17 cellular contexts compared by ENCODE assay signal in genomic region chr1:8580566-8580965, GRCh38.
"Had no signal": no experiment of that assay in that cellular context is flagged by ENCODE, and none has a peak within 500 bp of the region (broad histone marks: within the 10 kb centered on the region; RNA-seq: fewer than 3 reads in every experiment).

No MANE protein-coding gene starts in this region.

- H3K36me3 ChIP-seq: adrenal gland, pancreas, tibial artery, uterus had no signal

- H3K4me3 ChIP-seq: adrenal gland, coronary artery, esophagus squamous epithelium, lung, pancreas, tibial artery, uterus had no signal

- H3K9me3 Mint-ChIP-seq: activated CD4-positive, alpha-beta memory T cell treated with anti-CD3 and anti-CD28 coated beads, Interleukin-2, amount 10 ng/mL, durations not matched to agents 7 days and 5 days; activated T-cell treated with anti-CD3 and anti-CD28 coated beads, Interleukin-2, amount 50 U/mL, for 24 hours; naive thymus-derived CD4-positive, alpha-beta T cell; stimulated activated memory B cell treated with anti-CD40 and anti-IgM and Interleukin-4, amounts not matched to agents 10 μg/mL and 1 μg/mL and 100 μg/mL, for 72 hours had no signal

- H3K4me1 ChIP-seq: adrenal gland, tibial artery, uterus had no signal

- H3K9me3 ChIP-seq: adrenal gland, esophagus squamous epithelium, pancreas, tibial artery, uterus had no signal

- H3K27ac ChIP-seq: adrenal gland, coronary artery, esophagus squamous epithelium, pancreas, tibial artery, uterus had no signal

- ATAC-seq: naive thymus-derived CD4-positive, alpha-beta T cell; pancreas; stimulated activated memory B cell treated with anti-CD40 and anti-IgM and Interleukin-4, amounts not matched to agents 10 μg/mL and 1 μg/mL and 100 μg/mL, for 72 hours had no signal

- H3K27me3 ChIP-seq: adrenal gland, esophagus squamous epithelium, pancreas, tibial artery, uterus had no signal

- H3K4me1 Mint-ChIP-seq: activated CD4-positive, alpha-beta memory T cell treated with anti-CD3 and anti-CD28 coated beads, Interleukin-2, amount 10 ng/mL, durations not matched to agents 7 days and 5 days had no signal

- H3K4me3 Mint-ChIP-seq: activated CD4-positive, alpha-beta memory T cell treated with anti-CD3 and anti-CD28 coated beads, Interleukin-2, amount 10 ng/mL, durations not matched to agents 7 days and 5 days; activated T-cell treated with anti-CD3 and anti-CD28 coated beads, Interleukin-2, amount 50 U/mL, for 24 hours; naive thymus-derived CD4-positive, alpha-beta T cell; stimulated activated memory B cell treated with anti-CD40 and anti-IgM and Interleukin-4, amounts not matched to agents 10 μg/mL and 1 μg/mL and 100 μg/mL, for 72 hours had no signal

- DNase-seq: activated CD4-positive, alpha-beta memory T cell treated with anti-CD3 and anti-CD28 coated beads, Interleukin-2, amount 10 ng/mL, durations not matched to agents 7 days and 5 days; activated CD4-positive, alpha-beta T cell treated with anti-CD3 and anti-CD28 coated beads for 4 hours; activated naive CD4-positive, alpha-beta T cell treated with anti-CD3 and anti-CD28 coated beads, Interleukin-2, amount 50 U/mL, for 16 hours; activated T-cell treated with anti-CD3 and anti-CD28 coated beads, Interleukin-2, amount 50 U/mL, for 24 hours; adrenal gland; central memory CD4-positive, alpha-beta T cell; esophagus squamous epithelium; kidney glomerular epithelial cell; naive thymus-derived CD4-positive, alpha-beta T cell; pancreas; stimulated activated CD4-positive, alpha-beta T cell treated with anti-CD3 and anti-CD28 coated beads, Interleukin-2, amount 100 ng/mL, for 48 hours; T-helper 2 cell; tibial artery; uterus had no signal

- H3K27me3 Mint-ChIP-seq: activated CD4-positive, alpha-beta memory T cell treated with anti-CD3 and anti-CD28 coated beads, Interleukin-2, amount 10 ng/mL, durations not matched to agents 7 days and 5 days; activated T-cell treated with anti-CD3 and anti-CD28 coated beads, Interleukin-2, amount 50 U/mL, for 24 hours; naive thymus-derived CD4-positive, alpha-beta T cell; stimulated activated memory B cell treated with anti-CD40 and anti-IgM and Interleukin-4, amounts not matched to agents 10 μg/mL and 1 μg/mL and 100 μg/mL, for 72 hours had no signal

- H3K27ac Mint-ChIP-seq: activated CD4-positive, alpha-beta memory T cell treated with anti-CD3 and anti-CD28 coated beads, Interleukin-2, amount 10 ng/mL, durations not matched to agents 7 days and 5 days; activated T-cell treated with anti-CD3 and anti-CD28 coated beads, Interleukin-2, amount 50 U/mL, for 24 hours; stimulated activated memory B cell treated with anti-CD40 and anti-IgM and Interleukin-4, amounts not matched to agents 10 μg/mL and 1 μg/mL and 100 μg/mL, for 72 hours had no signal
